In genomic region chr4:88719381-88719780, GRCh38 we compare ENCODE assay signal across 24 cellular contexts. TPM values are rescaled to one million over a fixed set of nuclear protein-coding genes. Genes with fewer than 3 reads are reported as not detected.
DNase-seq lines count a peak whose midpoint lies in the region; ATAC-seq and TF ChIP-seq lines count a peak whose summit lies in the region.
"Had no signal": no experiment of that assay in that cellular context is flagged by ENCODE, and none has a peak within 500 bp of the region (broad histone marks: within the 10 kb centered on the region; RNA-seq: fewer than 3 reads in every experiment).

No MANE protein-coding gene starts in this region.

- no peak overlapping the region for H2AFZ ChIP-seq in GM23338

- ATAC-seq in T-helper 17 cell = no peak
- no peak for ATAC-seq in effector memory CD8-positive, alpha-beta T cell (replicated peaks)
- ATAC-seq in GM23338 = no peak
- ATAC-seq in HG03520 (IDR thresholded peaks at IDR 0.05; ENCODE audit: unreplicated experiment) = no peak
- ATAC-seq: HCT116 had no signal

- H3K4me3 Mint-ChIP-seq in T-helper 17 cell (no peak overlapping the region), GM23338 (no peak overlapping the region)
- H3K4me3 Mint-ChIP-seq in effector memory CD8-positive, alpha-beta T cell = no peak overlapping the region

- no peaks in the 10 kb centered on the region for H3F3A ChIP-seq in GM23338 (replicated peaks; ENCODE audit: low read depth)

- H3K27ac Mint-ChIP-seq in T-helper 17 cell (peak overlapping the region; percentile 55), GM23338 (no peak overlapping the region)
- peak overlapping the region; percentile 39 to 60 for H3K27ac Mint-ChIP-seq in effector memory CD8-positive, alpha-beta T cell

- peaks cover 0 to 3% of the 10 kb centered on the region in 2 donors for H3K9me3 Mint-ChIP-seq in effector memory CD8-positive, alpha-beta T cell
- H3K9me3 Mint-ChIP-seq in GM23338 = peaks cover 16% of the 10 kb centered on the region

- 0 out of 2 replicates have a peak, but pooled peaks cover 6% of the 10 kb centered on the region for H3K36me3 ChIP-seq in GM23338 (ENCODE audit: insufficient read depth)

- no peak overlapping the region for H3K4me2 ChIP-seq in GM23338

- H3K4me3 ChIP-seq in GM23338 = no peak overlapping the region
- H3K4me3 ChIP-seq: SK-N-MC had no signal

- H3K27ac ChIP-seq in GM23338 (ENCODE audit: low read depth) = no peak overlapping the region
- H3K27ac ChIP-seq: SK-N-MC had no signal

- no peaks in the 10 kb centered on the region for H3K4me1 ChIP-seq in GM23338 (ENCODE audit: insufficient read depth)
- H3K4me1 ChIP-seq: BE2C had no signal

- H3K36me3 Mint-ChIP-seq in T-helper 17 cell (ENCODE audit: low read depth) (peaks cover 10% of the 10 kb centered on the region), GM23338 (ENCODE audit: low read depth) (peaks cover 17% of the 10 kb centered on the region)
- peaks cover 30% of the 10 kb centered on the region for H3K36me3 Mint-ChIP-seq in effector memory CD8-positive, alpha-beta T cell (ENCODE audit: insufficient read depth)

- H3K27me3 ChIP-seq in GM23338 (ENCODE audit: insufficient read depth) = no peaks in the 10 kb centered on the region
- H3K27me3 ChIP-seq: BE2C had no signal

- no peak for TF ChIP-seq CTCF in GM23338 (conservative IDR thresholded peaks at IDR 0.05; ENCODE audit: low read depth in 2 of 2)

- H3K79me2 ChIP-seq in GM23338 (replicated peaks; ENCODE audit: insufficient read depth) = no peaks in the 10 kb centered on the region

- no peaks in the 10 kb centered on the region for H4K20me1 ChIP-seq in GM23338 (replicated peaks; ENCODE audit: insufficient read depth)

- H3K27me3 Mint-ChIP-seq in T-helper 17 cell (no peaks in the 10 kb centered on the region), GM23338 (ENCODE audit: insufficient read depth, low read depth, poor library complexity) (peaks cover 4% of the 10 kb centered on the region)
- no peaks in the 10 kb centered on the region for H3K27me3 Mint-ChIP-seq in effector memory CD8-positive, alpha-beta T cell

- H3K4me1 Mint-ChIP-seq in T-helper 17 cell (no peaks in the 10 kb centered on the region), GM23338 (no peaks in the 10 kb centered on the region)
- H3K4me1 Mint-ChIP-seq in effector memory CD8-positive, alpha-beta T cell (ENCODE audit: low read depth in 2 of 2) = peaks cover 0 to 8% of the 10 kb centered on the region in 2 donors

- 0 out of 2 replicates have a peak, but pooled peaks cover 3% of the 10 kb centered on the region for H3K9me2 ChIP-seq in GM23338 (ENCODE audit: insufficient read depth)

- H3K9me3 ChIP-seq in T-helper 17 cell (ENCODE audit: control insufficient read depth, low read length, poor library complexity, severe bottlenecking) = no peaks in the 10 kb centered on the region
- H3K9me3 ChIP-seq: BE2C had no signal

- DNase-seq in NOMO-1 treated with DMSO at 0.1 percent for 48 hours (lab: John Stamatoyannopoulos, UW; ENCODE audit: unreplicated experiment) (peak; percentile 17), NOMO-1 treated with dmso at 0.1 percent for 144 hours (lab: John Stamatoyannopoulos, UW; ENCODE audit: unreplicated experiment) (no peak), GF-D8 (lab: John Stamatoyannopoulos, UW) (peak; percentile 6), T-helper 17 cell (no peak), GM23338 (ENCODE audit: low spot score) (no peak), midbrain (lab: John Stamatoyannopoulos, UW) (no peak)
- no peak for DNase-seq in effector memory CD8-positive, alpha-beta T cell
- DNase-seq: 8988T, ACHN, BE2C, Calu3, DMS79 treated with DMSO at 0.1 percent for 48 hours, NCI-H1048, NCI-H1417, NCI-H1694, NCI-H2081, NCI-H2227 treated with DMSO at 0.1 percent for 48 hours, NCI-H510A, NCI-H69, SIG-M5 had no signal

TF ChIP-seq in GM23338, 12 proteins besides CTCF, POLR2A, EP300 and RAD21:
- TF ChIP-seq, protein P1, sequence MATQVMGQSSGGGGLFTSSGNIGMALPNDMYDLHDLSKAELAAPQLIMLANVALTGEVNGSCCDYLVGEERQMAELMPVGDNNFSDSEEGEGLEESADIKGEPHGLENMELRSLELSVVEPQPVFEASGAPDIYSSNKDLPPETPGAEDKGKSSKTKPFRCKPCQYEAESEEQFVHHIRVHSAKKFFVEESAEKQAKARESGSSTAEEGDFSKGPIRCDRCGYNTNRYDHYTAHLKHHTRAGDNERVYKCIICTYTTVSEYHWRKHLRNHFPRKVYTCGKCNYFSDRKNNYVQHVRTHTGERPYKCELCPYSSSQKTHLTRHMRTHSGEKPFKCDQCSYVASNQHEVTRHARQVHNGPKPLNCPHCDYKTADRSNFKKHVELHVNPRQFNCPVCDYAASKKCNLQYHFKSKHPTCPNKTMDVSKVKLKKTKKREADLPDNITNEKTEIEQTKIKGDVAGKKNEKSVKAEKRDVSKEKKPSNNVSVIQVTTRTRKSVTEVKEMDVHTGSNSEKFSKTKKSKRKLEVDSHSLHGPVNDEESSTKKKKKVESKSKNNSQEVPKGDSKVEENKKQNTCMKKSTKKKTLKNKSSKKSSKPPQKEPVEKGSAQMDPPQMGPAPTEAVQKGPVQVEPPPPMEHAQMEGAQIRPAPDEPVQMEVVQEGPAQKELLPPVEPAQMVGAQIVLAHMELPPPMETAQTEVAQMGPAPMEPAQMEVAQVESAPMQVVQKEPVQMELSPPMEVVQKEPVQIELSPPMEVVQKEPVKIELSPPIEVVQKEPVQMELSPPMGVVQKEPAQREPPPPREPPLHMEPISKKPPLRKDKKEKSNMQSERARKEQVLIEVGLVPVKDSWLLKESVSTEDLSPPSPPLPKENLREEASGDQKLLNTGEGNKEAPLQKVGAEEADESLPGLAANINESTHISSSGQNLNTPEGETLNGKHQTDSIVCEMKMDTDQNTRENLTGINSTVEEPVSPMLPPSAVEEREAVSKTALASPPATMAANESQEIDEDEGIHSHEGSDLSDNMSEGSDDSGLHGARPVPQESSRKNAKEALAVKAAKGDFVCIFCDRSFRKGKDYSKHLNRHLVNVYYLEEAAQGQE (IDR thresholded peaks at IDR 0.05; ENCODE audit: unreplicated experiment) = no peak
- TF ChIP-seq, protein P2, sequence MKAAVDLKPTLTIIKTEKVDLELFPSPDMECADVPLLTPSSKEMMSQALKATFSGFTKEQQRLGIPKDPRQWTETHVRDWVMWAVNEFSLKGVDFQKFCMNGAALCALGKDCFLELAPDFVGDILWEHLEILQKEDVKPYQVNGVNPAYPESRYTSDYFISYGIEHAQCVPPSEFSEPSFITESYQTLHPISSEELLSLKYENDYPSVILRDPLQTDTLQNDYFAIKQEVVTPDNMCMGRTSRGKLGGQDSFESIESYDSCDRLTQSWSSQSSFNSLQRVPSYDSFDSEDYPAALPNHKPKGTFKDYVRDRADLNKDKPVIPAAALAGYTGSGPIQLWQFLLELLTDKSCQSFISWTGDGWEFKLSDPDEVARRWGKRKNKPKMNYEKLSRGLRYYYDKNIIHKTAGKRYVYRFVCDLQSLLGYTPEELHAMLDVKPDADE (IDR thresholded peaks at IDR 0.05) = no peak
- TF ChIP-seq EZH2 (IDR thresholded peaks at IDR 0.05; ENCODE audit: low read depth, unreplicated experiment) = no peak

RNA-seq across cellular contexts. Expression of gene NAP1L5, which starts 21.8 kb away (rescaled TPM):
- total RNA-seq in T-helper 17 cell = 1 to 10 TPM; 8.6 to 9.2 TPM
- 1.3 and 2.0 TPM in 2 replicates for total RNA-seq in GM23338 (2014; rRNA removed; shearing (Covaris generic))
- polyA plus RNA-seq in GM23338 (2016; fragmentation: Nextera tagmentation; extraction: Ambion mirVana) = 2.4 and 3.9 TPM in 2 replicates
- total RNA-seq: Calu3, H4 had no signal

Comparison
In these comparisons a context has a peak if more than half of its experiments do, and no peak if none do; other contexts are left out.
1. DNase-seq: peak in NOMO-1 treated with DMSO at 0.1 percent for 48 hours (single experiment) and GF-D8 (single experiment); none in NOMO-1 treated with dmso at 0.1 percent for 144 hours (single experiment), T-helper 17 cell (0 of 3), effector memory CD8-positive, alpha-beta T cell (0 of 3), GM23338 (single experiment) and midbrain (single experiment).